In the genomic region with DNA sequence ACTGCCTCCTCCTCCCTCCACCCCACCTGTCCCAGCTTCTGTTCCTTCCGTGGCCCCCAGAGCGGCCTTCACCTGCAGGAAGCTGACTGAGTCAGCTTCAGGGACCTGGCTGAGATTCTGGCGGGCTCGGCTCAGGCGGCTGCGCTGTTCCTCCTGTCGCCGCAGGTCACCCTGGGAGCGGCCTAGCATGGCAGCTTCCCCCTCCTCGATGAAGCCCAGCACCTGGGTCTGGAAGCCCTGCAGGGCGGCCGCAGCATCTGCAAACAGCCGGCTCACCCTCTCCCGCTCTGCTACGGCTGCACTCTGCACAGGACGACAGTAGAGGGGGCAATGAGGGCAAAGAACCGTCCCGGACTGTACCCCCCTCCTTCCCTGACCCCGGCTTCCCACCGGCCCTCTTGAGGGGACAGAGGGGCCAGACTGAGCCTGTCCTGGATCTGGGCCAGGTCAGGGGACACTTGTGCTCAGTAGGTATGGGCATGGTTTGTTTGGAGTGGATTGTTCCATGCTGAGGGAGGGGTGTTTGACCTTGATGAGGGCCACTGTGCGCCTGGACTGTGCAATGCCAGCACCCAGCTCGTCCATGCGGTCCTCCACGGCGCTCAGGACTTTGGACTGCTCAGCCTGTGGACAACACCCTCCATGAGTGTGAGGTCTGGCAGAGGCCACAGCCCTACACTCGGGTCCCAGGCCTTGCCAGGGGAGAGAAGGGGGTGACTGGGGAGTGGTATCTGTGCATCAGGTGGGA, we compare ENCODE assay signal across 6 cellular contexts. TPM values are rescaled to one million over a fixed set of nuclear protein-coding genes. Genes with fewer than 3 reads are reported as not detected.
A peak's percentile ranks its signal among the peaks of the same experiment; 100 is the strongest.
DNase-seq lines count a peak whose midpoint lies in the region; ATAC-seq and TF ChIP-seq lines count a peak whose summit lies in the region.

No MANE protein-coding gene starts in this region.

- H3K27ac ChIP-seq in ACC112 (ENCODE audit: low read depth, low read length) (peak overlapping the region; percentile 91), left lung (peak overlapping the region; percentile 90 to 94), tibial artery (peak overlapping the region; percentile 87 to 97)

- no peaks in the 10 kb centered on the region for H3K36me3 ChIP-seq in ACC112 (ENCODE audit: insufficient read depth, low read length)
- peaks cover 0 to 22% of the 10 kb centered on the region in 2 donors for H3K36me3 ChIP-seq in left lung
- H3K36me3 ChIP-seq in tibial artery: peaks cover 9 to 25% (median 21%) of the 10 kb centered on the region in 3 donors

- H3K9me3 ChIP-seq in left lung (no peaks in the 10 kb centered on the region), tibial artery (no peaks in the 10 kb centered on the region)

- DNase-seq in NCI-H1417 (lab: John Stamatoyannopoulos, UW) (peak in 2 of 3 experiments; percentile 84 to 89), left lung (peak in 1 of 2 donors; percentile 77), tibial artery (peak in 1 of 2 donors; percentile 77), CD1c-positive myeloid dendritic cell (ENCODE audit: extremely low spot score) (no peak)
- DNase-seq in activated effector memory CD4-positive, alpha-beta T cell treated with Interleukin-2 at 50 U/mL for 16 hours: peak; percentile 78

- TF ChIP-seq CTCF in left lung (IDR thresholded peaks at IDR 0.05) (peak in 1 of 2 donors; percentile 40), tibial artery (IDR thresholded peaks at IDR 0.05) (peak in 1 of 2 experiments; percentile 15)

- intact Hi-C loops in left lung (cut with DNase I) (no loop called here), tibial artery (cut with DNase I; ENCODE audit: low total_unique reads) (no loop called here)

- peak; percentile 23 for ATAC-seq in left lung

- H2AFZ ChIP-seq in ACC112 (ENCODE audit: low read length, unreplicated experiment): no peak overlapping the region

- H3K27me3 ChIP-seq in ACC112 (ENCODE audit: insufficient read depth, low read length): no peaks in the 10 kb centered on the region
- peaks cover 0 to 39% of the 10 kb centered on the region in 2 donors for H3K27me3 ChIP-seq in left lung
- H3K27me3 ChIP-seq in tibial artery: no peaks in the 10 kb centered on the region

- H3K4me1 ChIP-seq in ACC112 (ENCODE audit: control insufficient read depth, insufficient read depth, low read length, unreplicated experiment) (peaks cover 35% of the 10 kb centered on the region), left lung (peaks cover 29 to 72% of the 10 kb centered on the region in 2 donors), tibial artery (peaks cover 17 to 63% (median 58%) of the 10 kb centered on the region in 4 donors)

- H3K4me3 ChIP-seq in ACC112 (ENCODE audit: low read depth, low read length) (peak overlapping the region; percentile 85), left lung (peak overlapping the region; percentile 58 to 74), tibial artery (peak overlapping the region; percentile 64 to 79)

- H3K79me2 ChIP-seq in ACC112 (ENCODE audit: control insufficient read depth, insufficient read depth, low read length, unreplicated experiment): no peaks in the 10 kb centered on the region

RNA-seq across cellular contexts. Expression of a gene that starts 2.0 kb away (rescaled TPM):
- total RNA-seq in left lung: 10 to 100 TPM; 43.0 to 63.8 TPM

RNA-seq across cellular contexts. Expression of a gene that starts 20.4 kb away (rescaled TPM):
- total RNA-seq in left lung: 10 to 100 TPM; 26.3 to 35.1 TPM

RNA-seq across cellular contexts. Expression of a gene that starts 21.2 kb away (rescaled TPM):
- 100 to 1,000 TPM; 119 to 132 TPM for total RNA-seq in left lung

RNA-seq across cellular contexts. Expression of a gene that starts 28.3 kb away (rescaled TPM):
- total RNA-seq in left lung: 10 to 100 TPM; 80.5 to 81.8 TPM

RNA-seq across cellular contexts. Expression of a gene that starts 32.2 kb away (rescaled TPM):
- 10 to 100 TPM; 60.5 to 91.4 TPM for total RNA-seq in left lung
